Comparison of ENCODE assay signal across 19 cellular contexts in the genomic region with DNA sequence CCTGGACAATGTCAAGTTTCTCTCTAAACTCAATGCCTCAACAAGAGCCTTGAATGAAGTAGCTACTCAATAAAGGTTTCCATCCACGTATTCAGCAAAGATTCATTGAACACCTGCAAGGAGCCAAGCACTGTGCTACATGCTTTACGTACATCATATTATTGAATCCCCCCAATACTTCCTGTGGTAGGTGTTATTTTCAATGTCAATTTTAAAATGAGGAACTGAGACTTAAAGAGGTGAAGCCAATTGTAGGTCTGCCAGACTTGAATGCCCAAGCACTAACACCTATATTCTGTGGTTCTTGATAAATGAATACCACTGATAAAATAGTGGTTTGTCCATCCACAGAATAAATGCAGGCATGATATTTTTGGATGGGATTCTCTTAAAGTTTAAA.
DNase-seq lines count a peak whose midpoint lies in the region; ATAC-seq, FAIRE-seq and TF ChIP-seq lines count a peak whose summit lies in the region.
"Had no signal": no experiment of that assay in that cellular context is flagged by ENCODE, and none has a peak within 500 bp of the region (broad histone marks: within the 10 kb centered on the region; RNA-seq: fewer than 3 reads in every experiment).

No MANE protein-coding gene starts in this region.

- DNase-seq in GM12892 (ENCODE audit: insufficient read length) (no peak), OCI-LY7 (ENCODE audit: low spot score) (peak; percentile 41), superior temporal gyrus (ENCODE audit: extremely low spot score) (no peak)
- DNase-seq in activated CD4-positive, alpha-beta T cell treated with anti-CD3 and anti-CD28 coated beads for 4 hours = no peak
- DNase-seq in activated CD4-positive, alpha-beta T cell treated with anti-CD3 and anti-CD28 coated beads, Interleukin-2, amount 10 ng/mL, durations not matched to agents 24 days and 14 days = no peak
- DNase-seq: H9, NCI-H1105 treated with DMSO at 0.1 percent for 48 hours, NCI-H187, NCI-H446, NCI-H748 treated with DMSO at 0.1 percent for 48 hours, SHP77 had no signal

- H3K36me3 Mint-ChIP-seq in activated CD4-positive, alpha-beta T cell treated with anti-CD3 and anti-CD28 coated beads, Interleukin-2, amount 10 ng/mL, durations not matched to agents 24 days and 14 days (ENCODE audit: low read depth) = no peaks in the 10 kb centered on the region

- no peaks in the 10 kb centered on the region for H3K79me2 ChIP-seq in OCI-LY7 (ENCODE audit: insufficient read depth, low read depth, low read length)

- no peak for TF ChIP-seq POLR2A in GM12892 (IDR thresholded peaks at IDR 0.05; ENCODE audit: low read depth, low read length)

- ATAC-seq in GM21390 (IDR thresholded peaks at IDR 0.05; ENCODE audit: unreplicated experiment) (peak; percentile 55), HG03103 (IDR thresholded peaks at IDR 0.05; ENCODE audit: low read depth, unreplicated experiment) (peak; percentile 56), GM21529 (IDR thresholded peaks at IDR 0.05; ENCODE audit: unreplicated experiment) (no peak)
- ATAC-seq: Panc1, SK-N-SH treated with all-trans-retinoic acid at 6 μM for 48 hours had no signal

- H3K27me3 Mint-ChIP-seq in activated CD4-positive, alpha-beta T cell treated with anti-CD3 and anti-CD28 coated beads, Interleukin-2, amount 10 ng/mL, durations not matched to agents 24 days and 14 days = no peaks in the 10 kb centered on the region

- FAIRE-seq in GM12892 (lab: Jason Lieb, UNC) = peak; percentile 62
- FAIRE-seq: A204.1 had no signal

- H3K4me3 ChIP-seq in OCI-LY7 (ENCODE audit: low read depth, low read length, poor library complexity, severe bottlenecking) = no peak overlapping the region

- H3K27ac Mint-ChIP-seq in activated CD4-positive, alpha-beta T cell treated with anti-CD3 and anti-CD28 coated beads, Interleukin-2, amount 10 ng/mL, durations not matched to agents 24 days and 14 days = no peak overlapping the region
- H3K27ac Mint-ChIP-seq: H9 had no signal

- POLR2A ChIA-PET in OCI-LY7 (lab: Charles Lee) = interaction anchor here (0.6 kb wide), 1 partner anchor 23 kb away, joined by 4 read pairs; no protein-coding TSS in a partner anchor

- H3K4me2 ChIP-seq in OCI-LY7 (ENCODE audit: low read length) = peak overlapping the region; percentile 11; the same call in 1 of the 2 replicates
- H3K4me2 ChIP-seq: KMS-11 had no signal

- H3K4me3 Mint-ChIP-seq in activated CD4-positive, alpha-beta T cell treated with anti-CD3 and anti-CD28 coated beads, Interleukin-2, amount 10 ng/mL, durations not matched to agents 24 days and 14 days = no peak overlapping the region
- H3K4me3 Mint-ChIP-seq: H9 had no signal

- no peaks in the 10 kb centered on the region for H3K4me1 Mint-ChIP-seq in activated CD4-positive, alpha-beta T cell treated with anti-CD3 and anti-CD28 coated beads, Interleukin-2, amount 10 ng/mL, durations not matched to agents 24 days and 14 days
- H3K4me1 Mint-ChIP-seq: H9 had no signal

- no peaks in the 10 kb centered on the region for H3K9me3 ChIP-seq in OCI-LY7 (ENCODE audit: low read length)

- H4K20me1 ChIP-seq in OCI-LY7 (ENCODE audit: insufficient read depth, low read length) = no peaks in the 10 kb centered on the region

- H3K36me3 ChIP-seq in OCI-LY7 (ENCODE audit: insufficient read depth, low read length) = no peaks in the 10 kb centered on the region

- H2AFZ ChIP-seq in OCI-LY7 (ENCODE audit: low read length) = no peak overlapping the region

- H3K9me2 ChIP-seq in OCI-LY7 (ENCODE audit: insufficient read depth, low read length) = no peaks in the 10 kb centered on the region

- H3K27ac ChIP-seq in OCI-LY7 (ENCODE audit: low read depth, low read length, poor library complexity, severe bottlenecking) = no peak overlapping the region
- H3K27ac ChIP-seq: C4-2B, KMS-11 had no signal

- H3K9me3 Mint-ChIP-seq in activated CD4-positive, alpha-beta T cell treated with anti-CD3 and anti-CD28 coated beads, Interleukin-2, amount 10 ng/mL, durations not matched to agents 24 days and 14 days = no peaks in the 10 kb centered on the region
- H3K9me3 Mint-ChIP-seq: H9 had no signal

- peaks cover 15% of the 10 kb centered on the region for H3K4me1 ChIP-seq in OCI-LY7 (ENCODE audit: insufficient read depth, low read length, poor library complexity, severe bottlenecking)

- CTCF ChIA-PET in OCI-LY7 (lab: Charles Lee; ENCODE audit: unreplicated experiment) = no interaction called here

- no peak for TF ChIP-seq CTCF in OCI-LY7 (conservative IDR thresholded peaks at IDR 0.05; ENCODE audit: low read length)

- intact Hi-C loops in OCI-LY7 (cut with micrococcal nuclease; ENCODE audit: unreplicated experiment) = no loop called here
- intact Hi-C loops in activated CD4-positive, alpha-beta T cell treated with anti-CD3 and anti-CD28 coated beads, Interleukin-2, amount 10 ng/mL, durations not matched to agents 24 days and 14 days (cut with micrococcal nuclease) = no loop called here

- no TSS peak for BruUV-seq in OCI-LY7 (replicated peaks; lab: Mats Ljungman, UMichigan)
